Comparison of ENCODE assay signal across 8 cellular contexts in the genomic region with DNA sequence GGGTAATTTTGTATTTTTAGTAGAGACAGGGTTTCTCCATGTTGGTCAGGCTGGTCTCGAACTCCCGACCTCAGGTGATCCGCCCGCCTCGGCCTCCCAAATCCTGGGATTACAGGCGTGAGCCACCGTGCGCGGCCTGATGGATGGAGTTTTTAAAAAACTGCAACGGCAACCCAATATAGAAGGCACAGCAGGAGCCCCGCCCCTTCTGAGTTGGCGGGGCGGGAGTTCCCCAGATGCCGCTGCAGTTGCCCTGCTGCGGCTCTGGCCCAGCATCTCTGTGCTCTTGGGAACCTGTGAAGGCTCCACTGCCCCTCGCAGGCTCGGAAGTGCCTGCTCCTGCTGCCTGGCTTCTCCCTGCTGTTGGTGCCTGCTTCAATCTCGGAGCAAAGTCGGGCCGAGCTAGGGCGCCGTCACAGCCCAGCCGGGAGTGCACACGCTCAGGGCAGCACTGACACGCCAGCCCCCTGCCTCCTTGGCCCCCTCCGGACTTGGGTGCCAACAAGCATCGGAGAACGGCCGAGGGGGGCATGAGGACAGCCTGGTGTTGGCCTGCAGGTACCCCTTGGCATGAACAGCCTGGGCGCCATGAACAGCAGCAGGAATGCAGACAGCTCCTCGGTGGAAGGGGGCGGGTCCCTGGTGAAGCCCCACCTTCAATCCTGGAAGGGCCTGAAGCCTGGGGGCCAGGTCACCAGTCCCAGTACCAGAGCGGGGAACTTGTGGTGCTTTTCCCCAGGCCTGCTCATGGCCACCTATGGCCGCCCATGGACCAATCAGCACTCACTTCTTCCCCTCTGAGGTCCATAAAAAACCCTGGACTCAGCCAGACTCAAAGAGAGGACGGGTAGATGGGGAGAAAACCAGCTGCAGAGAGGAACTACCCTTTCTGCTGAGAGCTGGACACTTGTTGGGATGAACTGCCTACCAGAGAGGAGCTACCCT. TPM values are rescaled to one million over a fixed set of nuclear protein-coding genes. Genes with fewer than 3 reads are reported as not detected.
A peak's percentile ranks its signal among the peaks of the same experiment; 100 is the strongest.
DNase-seq lines count a peak whose midpoint lies in the region; ATAC-seq lines count a peak whose summit lies in the region.

No MANE protein-coding gene starts in this region.

- no peak overlapping the region for H3K18ac ChIP-seq in mesendoderm (ENCODE audit: low read length)

- H3K79me1 ChIP-seq in mesendoderm (ENCODE audit: low read length) = no peaks in the 10 kb centered on the region

- no peaks in the 10 kb centered on the region for H3K27me3 Mint-ChIP-seq in activated CD4-positive, alpha-beta T cell treated with anti-CD3 and anti-CD28 coated beads, Interleukin-2, amount 10 ng/mL, durations not matched to agents 24 days and 14 days
- no peaks in the 10 kb centered on the region for H3K27me3 Mint-ChIP-seq in stimulated activated naive B cell treated with anti-CD40 and anti-IgM and Interleukin-4, amounts not matched to agents 10 μg/mL and 1 μg/mL and 100 μg/mL, for 72 hours

- H3K9me3 Mint-ChIP-seq in activated CD4-positive, alpha-beta T cell treated with anti-CD3 and anti-CD28 coated beads, Interleukin-2, amount 10 ng/mL, durations not matched to agents 24 days and 14 days = no peaks in the 10 kb centered on the region
- H3K9me3 Mint-ChIP-seq in stimulated activated naive B cell treated with anti-CD40 and anti-IgM and Interleukin-4, amounts not matched to agents 10 μg/mL and 1 μg/mL and 100 μg/mL, for 72 hours = no peaks in the 10 kb centered on the region

- H4K8ac ChIP-seq in mesendoderm (ENCODE audit: low read depth, low read length) = no peak overlapping the region

- peaks cover 9% of the 10 kb centered on the region; the same call in 1 of the 2 replicates for H3K4me1 ChIP-seq in HUES48 (ENCODE audit: control insufficient read depth, insufficient read depth, low read length)
- H3K4me1 ChIP-seq in mesendoderm (ENCODE audit: control insufficient read depth, low read depth, low read length) = no peaks in the 10 kb centered on the region

- H3K27ac ChIP-seq in HUES48 (ENCODE audit: low read depth, low read length) (peak overlapping the region; percentile 84), mesendoderm (ENCODE audit: low read depth, low read length) (peak overlapping the region; percentile 48)

- peak overlapping the region; percentile 72 for H3K4me2 ChIP-seq in mesendoderm (ENCODE audit: low read length)

- H4K5ac ChIP-seq in mesendoderm (ENCODE audit: low read length) = peak overlapping the region; percentile 1

- H3K79me2 ChIP-seq in mesendoderm (ENCODE audit: control insufficient read depth, insufficient read depth, low read length) = no peaks in the 10 kb centered on the region

- peak overlapping the region; percentile 97 for H3K56ac ChIP-seq in mesendoderm (ENCODE audit: low read length)

- no peak overlapping the region for H2BK120ac ChIP-seq in mesendoderm (ENCODE audit: low read depth, low read length)

- no peak overlapping the region for H2AK5ac ChIP-seq in mesendoderm (ENCODE audit: low read length)

- intact Hi-C loops in activated CD4-positive, alpha-beta T cell treated with anti-CD3 and anti-CD28 coated beads, Interleukin-2, amount 10 ng/mL, durations not matched to agents 24 days and 14 days (cut with micrococcal nuclease) = loop anchor here (5.0 kb wide), 1 partner anchor 119 kb away; no protein-coding TSS in a partner anchor

- H3K4ac ChIP-seq in mesendoderm (ENCODE audit: low read depth, low read length) = no peak overlapping the region

- peaks cover 11% of the 10 kb centered on the region for H3K27me3 ChIP-seq in HUES48 (ENCODE audit: control insufficient read depth, insufficient read depth, low read length)
- no peaks in the 10 kb centered on the region for H3K27me3 ChIP-seq in mesendoderm (ENCODE audit: insufficient read depth, low read length, poor library complexity)

- no peak overlapping the region for H2BK5ac ChIP-seq in mesendoderm (ENCODE audit: low read length)

- H3K9me3 ChIP-seq in HUES48 (ENCODE audit: control insufficient read depth, insufficient read depth, low read length) = no peaks in the 10 kb centered on the region

- no peak overlapping the region for H3K23ac ChIP-seq in mesendoderm (ENCODE audit: low read length)

- H3K9ac ChIP-seq in HUES48 (ENCODE audit: low read depth, low read length) (no peak overlapping the region), mesendoderm (ENCODE audit: low read length) (peak overlapping the region; percentile 85)

- no peak overlapping the region for H3K27ac Mint-ChIP-seq in activated CD4-positive, alpha-beta T cell treated with anti-CD3 and anti-CD28 coated beads, Interleukin-2, amount 10 ng/mL, durations not matched to agents 24 days and 14 days
- no peak overlapping the region for H3K27ac Mint-ChIP-seq in stimulated activated naive B cell treated with anti-CD40 and anti-IgM and Interleukin-4, amounts not matched to agents 10 μg/mL and 1 μg/mL and 100 μg/mL, for 72 hours

- H3K4me3 Mint-ChIP-seq in activated CD4-positive, alpha-beta T cell treated with anti-CD3 and anti-CD28 coated beads, Interleukin-2, amount 10 ng/mL, durations not matched to agents 24 days and 14 days = peak overlapping the region; percentile 62
- peak overlapping the region; percentile 79 to 81 for H3K4me3 Mint-ChIP-seq in stimulated activated naive B cell treated with anti-CD40 and anti-IgM and Interleukin-4, amounts not matched to agents 10 μg/mL and 1 μg/mL and 100 μg/mL, for 72 hours

- WGBS in mesendoderm (ENCODE audit: extremely low coverage, insufficient coverage, low lambda C conversion rate) = no CpG with 5 or more reads among the region's 35 CpGs

- peak overlapping the region; percentile 80 for H3K4me3 ChIP-seq in HUES48 (ENCODE audit: low read depth, low read length)
- peak overlapping the region; percentile 68 for H3K4me3 ChIP-seq in mesendoderm (ENCODE audit: low read length)

- no peak overlapping the region for H2BK15ac ChIP-seq in mesendoderm (replicated peaks; ENCODE audit: low read depth)

- ATAC-seq in stimulated activated naive B cell treated with anti-CD40 and anti-IgM and Interleukin-4, amounts not matched to agents 10 μg/mL and 1 μg/mL and 100 μg/mL, for 72 hours (replicated peaks) = peak; percentile 66 to 69
- no peak for ATAC-seq in HG02623 (IDR thresholded peaks at IDR 0.05; ENCODE audit: unreplicated experiment)
- ATAC-seq in HG03097 (IDR thresholded peaks at IDR 0.05; ENCODE audit: low FRiP score, unreplicated experiment) = no peak

- H3K36me3 Mint-ChIP-seq in activated CD4-positive, alpha-beta T cell treated with anti-CD3 and anti-CD28 coated beads, Interleukin-2, amount 10 ng/mL, durations not matched to agents 24 days and 14 days (ENCODE audit: low read depth) = no peaks in the 10 kb centered on the region
- no peaks in the 10 kb centered on the region for H3K36me3 Mint-ChIP-seq in stimulated activated naive B cell treated with anti-CD40 and anti-IgM and Interleukin-4, amounts not matched to agents 10 μg/mL and 1 μg/mL and 100 μg/mL, for 72 hours

- peak; percentile 65 for DNase-seq in CD1c-positive myeloid dendritic cell (ENCODE audit: extremely low spot score)
- DNase-seq in activated CD4-positive, alpha-beta T cell treated with anti-CD3 and anti-CD28 coated beads, Interleukin-2, amount 10 ng/mL, durations not matched to agents 24 days and 14 days = peak; percentile 86
- peak; percentile 42 for DNase-seq in effector CD4-positive, alpha-beta T cell
- DNase-seq in mesendoderm = peak; percentile 98
- DNase-seq in stimulated activated naive B cell treated with anti-CD40 and anti-IgM and Interleukin-4, amounts not matched to agents 10 μg/mL and 1 μg/mL and 100 μg/mL, for 72 hours = peak; percentile 51

- H3K4me1 Mint-ChIP-seq in activated CD4-positive, alpha-beta T cell treated with anti-CD3 and anti-CD28 coated beads, Interleukin-2, amount 10 ng/mL, durations not matched to agents 24 days and 14 days = peaks cover 34% of the 10 kb centered on the region
- peaks cover 24 to 58% of the 10 kb centered on the region in 2 donors for H3K4me1 Mint-ChIP-seq in stimulated activated naive B cell treated with anti-CD40 and anti-IgM and Interleukin-4, amounts not matched to agents 10 μg/mL and 1 μg/mL and 100 μg/mL, for 72 hours

- H3K36me3 ChIP-seq in HUES48 (ENCODE audit: control insufficient read depth, insufficient read depth, low read length) (no peaks in the 10 kb centered on the region), mesendoderm (ENCODE audit: control insufficient read depth, insufficient read depth, low read length) (no peaks in the 10 kb centered on the region)

RNA-seq across cellular contexts. Expression of a gene that starts 2.3 kb away (rescaled TPM):
- total RNA-seq in activated CD4-positive, alpha-beta T cell treated with anti-CD3 and anti-CD28 coated beads, Interleukin-2, amount 10 ng/mL, durations not matched to agents 24 days and 14 days = 7.1 and 8.1 TPM in 2 replicates
- 2.0 TPM for polyA plus RNA-seq in mesendoderm (2013, experiment 1 of 2)
- polyA plus RNA-seq in mesendoderm (2013, experiment 2 of 2) = 2.2 TPM

RNA-seq across cellular contexts. Expression of a gene that starts 19.9 kb away (rescaled TPM):
- 125 and 133 TPM in 2 replicates for total RNA-seq in activated CD4-positive, alpha-beta T cell treated with anti-CD3 and anti-CD28 coated beads, Interleukin-2, amount 10 ng/mL, durations not matched to agents 24 days and 14 days
- 205 TPM for polyA plus RNA-seq in mesendoderm (2013, experiment 1 of 2)
- 208 TPM for polyA plus RNA-seq in mesendoderm (2013, experiment 2 of 2)

Comparison
In these comparisons a context has a peak if more than half of its experiments do, and no peak if none do; other contexts are left out.
1. DNase-seq: peak in every context shown above with its lines; median percentile 98 in mesendoderm; 86 in activated CD4-positive, alpha-beta T cell treated with anti-CD3 and anti-CD28 coated beads, Interleukin-2, amount 10 ng/mL, durations not matched to agents 24 days and 14 days; 65 in CD1c-positive myeloid dendritic cell; 51 in stimulated activated naive B cell treated with anti-CD40 and anti-IgM and Interleukin-4, amounts not matched to agents 10 μg/mL and 1 μg/mL and 100 μg/mL, for 72 hours; 42 in effector CD4-positive, alpha-beta T cell.
2. ATAC-seq: peak in stimulated activated naive B cell treated with anti-CD40 and anti-IgM and Interleukin-4, amounts not matched to agents 10 μg/mL and 1 μg/mL and 100 μg/mL, for 72 hours (2 of 2); none in HG02623 (single experiment) and HG03097 (single experiment).